Comparison of ENCODE assay signal across 18 cellular contexts in the genomic region with DNA sequence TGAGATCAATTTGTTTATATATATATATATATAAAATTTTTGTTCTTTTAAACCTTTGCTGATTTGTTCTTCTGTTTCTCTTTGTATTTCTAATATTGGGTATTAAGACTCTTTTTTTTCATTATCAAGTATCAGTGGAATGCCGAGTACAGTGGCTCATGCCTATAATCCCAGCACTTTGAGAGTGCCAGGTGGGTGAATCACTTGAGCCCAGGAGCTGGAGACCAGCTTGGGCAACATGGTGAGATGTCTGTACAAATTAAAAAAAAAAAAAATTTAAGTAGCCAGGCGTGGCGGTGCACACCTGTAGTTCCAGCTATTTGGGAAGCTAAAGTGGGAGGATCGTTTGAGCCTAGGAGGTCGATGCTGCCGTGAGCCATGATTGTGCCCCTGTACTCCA.
"Had no signal": no experiment of that assay in that cellular context is flagged by ENCODE, and none has a peak within 500 bp of the region (broad histone marks: within the 10 kb centered on the region; RNA-seq: fewer than 3 reads in every experiment).

No MANE protein-coding gene starts in this region.

- ATAC-seq: lower lobe of right lung, T-helper 17 cell, WTC11 had no signal

- H3K9me3 ChIP-seq: lower lobe of right lung, psoas muscle, sigmoid colon, stomach, thoracic aorta had no signal

- H3K27ac Mint-ChIP-seq: activated CD4-positive, alpha-beta memory T cell treated with anti-CD3 and anti-CD28 coated beads, Interleukin-2, amount 10 ng/mL, durations not matched to agents 7 days and 5 days; activated naive CD4-positive, alpha-beta T cell treated with anti-CD3 and anti-CD28 coated beads, Interleukin-2, amount 10 ng/mL, durations not matched to agents 7 days and 5 days; activated T-cell treated with anti-CD3 and anti-CD28 coated beads, Interleukin-2, amount 50 U/mL, for 24 hours; T-helper 17 cell; WTC11 had no signal

- H3K27me3 ChIP-seq: sigmoid colon, stomach had no signal

- H3K27ac ChIP-seq: lower lobe of right lung, psoas muscle, sigmoid colon, stomach, thoracic aorta had no signal

- DNase-seq: activated CD4-positive, alpha-beta memory T cell treated with anti-CD3 and anti-CD28 coated beads, Interleukin-2, amount 10 ng/mL, durations not matched to agents 7 days and 5 days; activated CD4-positive, alpha-beta T cell treated with anti-CD3 and anti-CD28 coated beads for 4 hours; activated naive CD4-positive, alpha-beta T cell treated with anti-CD3 and anti-CD28 coated beads, Interleukin-2, amount 10 ng/mL, durations not matched to agents 7 days and 5 days; activated T-cell treated with anti-CD3 and anti-CD28 coated beads, Interleukin-2, amount 50 U/mL, for 24 hours; cortex of kidney; effector CD8-positive, alpha-beta T cell; foreskin fibroblast; lower lobe of right lung; midbrain; psoas muscle; sigmoid colon; stimulated activated CD4-positive, alpha-beta T cell treated with anti-CD3 and anti-CD28 coated beads, Interleukin-12 subunit alpha, Interleukin-12 subunit beta, amount 100 ng/mL, for 4 hours; stimulated activated CD4-positive, alpha-beta T cell treated with anti-CD3 and anti-CD28 coated beads, Interleukin-2, amount 100 ng/mL, for 24 hours; stomach; T-helper 17 cell had no signal

- H3K4me3 Mint-ChIP-seq: activated CD4-positive, alpha-beta memory T cell treated with anti-CD3 and anti-CD28 coated beads, Interleukin-2, amount 10 ng/mL, durations not matched to agents 7 days and 5 days; activated naive CD4-positive, alpha-beta T cell treated with anti-CD3 and anti-CD28 coated beads, Interleukin-2, amount 10 ng/mL, durations not matched to agents 7 days and 5 days; activated T-cell treated with anti-CD3 and anti-CD28 coated beads, Interleukin-2, amount 50 U/mL, for 24 hours; central memory CD8-positive, alpha-beta T cell; T-helper 17 cell; WTC11 had no signal

- H3K36me3 ChIP-seq: lower lobe of right lung, sigmoid colon, stomach, thoracic aorta had no signal

- H3K4me1 Mint-ChIP-seq: central memory CD8-positive, alpha-beta T cell had no signal

- H3K9me3 Mint-ChIP-seq: activated CD4-positive, alpha-beta memory T cell treated with anti-CD3 and anti-CD28 coated beads, Interleukin-2, amount 10 ng/mL, durations not matched to agents 7 days and 5 days; activated naive CD4-positive, alpha-beta T cell treated with anti-CD3 and anti-CD28 coated beads, Interleukin-2, amount 10 ng/mL, durations not matched to agents 7 days and 5 days; activated T-cell treated with anti-CD3 and anti-CD28 coated beads, Interleukin-2, amount 50 U/mL, for 24 hours; central memory CD8-positive, alpha-beta T cell; WTC11 had no signal

- H3K27me3 Mint-ChIP-seq: activated CD4-positive, alpha-beta memory T cell treated with anti-CD3 and anti-CD28 coated beads, Interleukin-2, amount 10 ng/mL, durations not matched to agents 7 days and 5 days; activated naive CD4-positive, alpha-beta T cell treated with anti-CD3 and anti-CD28 coated beads, Interleukin-2, amount 10 ng/mL, durations not matched to agents 7 days and 5 days; activated T-cell treated with anti-CD3 and anti-CD28 coated beads, Interleukin-2, amount 50 U/mL, for 24 hours; central memory CD8-positive, alpha-beta T cell; T-helper 17 cell had no signal

- H3K36me3 Mint-ChIP-seq: activated naive CD4-positive, alpha-beta T cell treated with anti-CD3 and anti-CD28 coated beads, Interleukin-2, amount 10 ng/mL, durations not matched to agents 7 days and 5 days; WTC11 had no signal

- H3K4me1 ChIP-seq: lower lobe of right lung had no signal

- H3K4me3 ChIP-seq: lower lobe of right lung, psoas muscle, sigmoid colon, stomach, thoracic aorta had no signal
